In genomic region chr22:37077802-37078448, GRCh38 we compare ENCODE assay signal across 8 cellular contexts. TPM values are rescaled to one million over a fixed set of nuclear protein-coding genes. Genes with fewer than 3 reads are reported as not detected.
DNase-seq lines count a peak whose midpoint lies in the region; ATAC-seq, FAIRE-seq and TF ChIP-seq lines count a peak whose summit lies in the region.

No MANE protein-coding gene starts in this region.

- no peaks in the 10 kb centered on the region for H3K36me3 ChIP-seq in A673 (ENCODE audit: insufficient read depth, low read length, poor library complexity, severe bottlenecking)
- no peaks in the 10 kb centered on the region for H3K36me3 ChIP-seq in sigmoid colon

- intact Hi-C loops in A673 (cut with micrococcal nuclease; ENCODE audit: unreplicated experiment): loop anchor here (5.0 kb wide), 1 partner anchor 119 kb away; no protein-coding TSS in a partner anchor
- intact Hi-C loops in sigmoid colon (cut with DNase I): loop anchor here (5.0 kb wide), 1 partner anchor 119 kb away; no protein-coding TSS in a partner anchor

- no TSS peak for BruUV-seq in A673 (replicated peaks; lab: Mats Ljungman, UMichigan)

- H3K27me3 ChIP-seq in A673 (replicated peaks; ENCODE audit: insufficient read depth, low read depth, low read length, poor library complexity) (peaks cover 25% of the 10 kb centered on the region), sigmoid colon (peaks cover 0 to 49% (median 0%) of the 10 kb centered on the region in 3 donors)

- DNase-seq in A673 (ENCODE audit: low spot score): peak; percentile 61
- peak; percentile 92 for DNase-seq in GM12892 (ENCODE audit: insufficient read length)
- peak; percentile 65 for DNase-seq in RWPE1 (ENCODE audit: low spot score)
- DNase-seq in activated gamma-delta T cell (lab: John Stamatoyannopoulos, UW): peak; percentile 66
- peak; percentile 88 for DNase-seq in germinal center (ENCODE audit: low spot score)
- no peak for DNase-seq in sigmoid colon
- DNase-seq in NCI-H1092 (lab: John Stamatoyannopoulos, UW): no peak

- H3K27ac ChIP-seq in A673 (ENCODE audit: low read depth, low read length, poor library complexity, severe bottlenecking) (no peak overlapping the region), RWPE1 (no peak overlapping the region), sigmoid colon (no peak overlapping the region)

- peak; percentile 82 for FAIRE-seq in GM12892 (lab: Jason Lieb, UNC)

- no peak overlapping the region for H3K4me3 ChIP-seq in A673 (ENCODE audit: low read depth, low read length, poor library complexity, severe bottlenecking)
- H3K4me3 ChIP-seq in sigmoid colon: no peak overlapping the region

- 18 to 26% methylated on average over 15 of the region's 15 CpGs for WGBS in sigmoid colon, 2 donors

- POLR2A ChIA-PET in A673 (lab: Charles Lee; ENCODE audit: low non-redundant PET) (no interaction called here), RWPE1 (lab: Yijun Ruan, JAX; ENCODE audit: low non-redundant PET) (no interaction called here)

- TF ChIP-seq CTCF in A673 (conservative IDR thresholded peaks at IDR 0.05; ENCODE audit: low read depth, low read length) (peak; percentile 100), RWPE1 (conservative IDR thresholded peaks at IDR 0.05; ENCODE audit: low read depth) (peak; percentile 88), sigmoid colon (IDR thresholded peaks at IDR 0.05) (peak; percentile 22 to 68 (median 66))

- no peak for ATAC-seq in GM19023 (IDR thresholded peaks at IDR 0.05; ENCODE audit: unreplicated experiment)

- TF ChIP-seq POLR2A in GM12892 (IDR thresholded peaks at IDR 0.05; ENCODE audit: low read depth, low read length) (no peak), sigmoid colon (IDR thresholded peaks at IDR 0.05) (no peak)

- no peak for TF ChIP-seq EP300 in sigmoid colon (IDR thresholded peaks at IDR 0.05)

- CTCF ChIA-PET in A673 (lab: Charles Lee): no interaction called here
- CTCF ChIA-PET in RWPE1 (lab: Yijun Ruan, JAX): interaction anchor here (0.6 to 0.7 kb wide), 4 partner anchors 49 to 320 kb away, joined by 3 to 4 read pairs (median 3); no protein-coding TSS in a partner anchor

- H3K9me3 ChIP-seq in A673 (ENCODE audit: low read depth, low read length, poor library complexity, severe bottlenecking) (no peaks in the 10 kb centered on the region), sigmoid colon (no peaks in the 10 kb centered on the region)

- H3K4me1 ChIP-seq in A673 (ENCODE audit: insufficient read depth, low read length, poor library complexity, severe bottlenecking) (no peaks in the 10 kb centered on the region), sigmoid colon (no peaks in the 10 kb centered on the region)

RNA-seq across cellular contexts. Expression of gene KCTD17, which starts 26.4 kb away (rescaled TPM):
- total RNA-seq in A673 (2021) (38.8 and 39.1 TPM in 2 replicates), sigmoid colon (10 to 100 TPM; 17.8 to 49.0 (median 24.0) TPM)
- 7.4 TPM for polyA plus RNA-seq in GM12892 (2012; ENCODE audit: missing spikeins)
- 10 to 100 TPM; 23.4 to 55.5 (median 48.4) TPM for polyA plus RNA-seq in sigmoid colon

RNA-seq across cellular contexts. Expression of gene TMPRSS6, which starts 31.6 kb away (rescaled TPM):
- total RNA-seq in A673 (2021) (not detected in 2 replicates), sigmoid colon (not detected)
- polyA plus RNA-seq in GM12892 (2012; ENCODE audit: missing spikeins): 2.0 TPM
- 1 to 10 TPM in 1 of 3 donors, under 1 TPM in 1, not detected in 1; 0.79 to 1.8 TPM for polyA plus RNA-seq in sigmoid colon

RNA-seq across cellular contexts. Expression of gene MPST, which starts 58.4 kb away (rescaled TPM):
- total RNA-seq in A673 (2021) (66.6 and 81.7 TPM in 2 replicates), sigmoid colon (100 to 1,000 TPM in 3 of 4 donors, 10 to 100 TPM in 1; 94.2 to 143 (median 111) TPM)
- polyA plus RNA-seq in GM12892 (2012; ENCODE audit: missing spikeins): 8.3 TPM
- 100 to 1,000 TPM; 241 to 340 (median 304) TPM for polyA plus RNA-seq in sigmoid colon

RNA-seq across cellular contexts. Expression of gene TST, which starts 58.7 kb away (rescaled TPM):
- total RNA-seq in A673 (2021) (31.3 and 37.6 TPM in 2 replicates), sigmoid colon (10 to 100 TPM; 29.1 to 31.4 (median 30.3) TPM)
- polyA plus RNA-seq in GM12892 (2012; ENCODE audit: missing spikeins): 4.9 TPM
- 1,000 to 10,000 TPM in 1 of 3 donors, 100 to 1,000 TPM in 2; 390 to 1,038 (median 663) TPM for polyA plus RNA-seq in sigmoid colon

Comparison
In these comparisons a context has a peak if more than half of its experiments do, and no peak if none do; other contexts are left out.
1. DNase-seq: peak in A673 (single experiment), GM12892 (single experiment), RWPE1 (single experiment), activated gamma-delta T cell (single experiment) and germinal center (single experiment); none in sigmoid colon (single experiment) and NCI-H1092 (single experiment).
2. Peak in every context shown above with its lines, with median percentiles within 50 percentile points of each other: CTCF ChIP-seq.